10 cellular contexts compared by ENCODE assay signal in the genomic region with DNA sequence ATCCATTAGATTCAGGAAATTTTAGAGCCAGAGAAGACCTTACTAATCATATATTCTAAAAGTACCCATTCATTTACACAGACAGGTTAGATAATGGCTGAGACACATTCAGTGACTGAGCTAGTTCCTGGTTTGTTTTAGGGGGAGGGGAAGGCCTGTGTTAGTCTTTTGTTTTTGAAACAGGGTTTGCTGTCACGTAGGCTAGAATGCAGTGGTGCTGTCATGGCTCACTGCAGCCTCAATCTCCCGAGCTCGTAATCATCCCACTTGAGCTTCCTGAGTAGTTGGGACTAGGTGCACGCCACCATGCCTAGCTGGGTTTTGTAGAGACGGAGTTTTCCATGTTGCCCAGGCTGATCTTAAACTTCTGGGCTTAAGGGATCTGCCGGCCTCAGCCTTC. TPM values are rescaled to one million over a fixed set of nuclear protein-coding genes. Genes with fewer than 3 reads are reported as not detected.
DNase-seq lines count a peak whose midpoint lies in the region; ATAC-seq and TF ChIP-seq lines count a peak whose summit lies in the region.
"Had no signal": no experiment of that assay in that cellular context is flagged by ENCODE, and none has a peak within 500 bp of the region (broad histone marks: within the 10 kb centered on the region; RNA-seq: fewer than 3 reads in every experiment).

No MANE protein-coding gene starts in this region.

- H3K27ac Mint-ChIP-seq in WTC11 (peak overlapping the region; percentile 72), Caco-2 (ENCODE audit: unreplicated experiment) (no peak overlapping the region)
- H3K27ac Mint-ChIP-seq: natural killer cell; T-helper 1 cell treated with Interleukin-12 subunit alpha and Interleukin-12 subunit beta and Interleukin-4 antibody, amounts not matched to agents 30 μg/mL and 1 μg/mL, for 36 hours had no signal

- no peak overlapping the region for H2BK15ac ChIP-seq in mesendoderm (replicated peaks; ENCODE audit: low read depth)

- no peak overlapping the region for H3K23ac ChIP-seq in mesendoderm (ENCODE audit: low read length)

- peaks cover 72% of the 10 kb centered on the region for H3K79me2 ChIP-seq in mesendoderm (ENCODE audit: control insufficient read depth, insufficient read depth, low read length)

- no peak overlapping the region for H2BK120ac ChIP-seq in mesendoderm (ENCODE audit: low read depth, low read length)

- H3K56ac ChIP-seq in mesendoderm (ENCODE audit: low read length): peak overlapping the region; percentile 25

- H3K18ac ChIP-seq in mesendoderm (ENCODE audit: low read length): no peak overlapping the region

- no peak overlapping the region for H3K27ac ChIP-seq in mesendoderm (ENCODE audit: low read depth, low read length)

- no peaks in the 10 kb centered on the region for H3K27me3 Mint-ChIP-seq in WTC11 (ENCODE audit: low read depth)
- no peaks in the 10 kb centered on the region for H3K27me3 Mint-ChIP-seq in Caco-2 (ENCODE audit: insufficient read depth, unreplicated experiment)

- no peaks in the 10 kb centered on the region for H3K9me3 Mint-ChIP-seq in WTC11
- no peaks in the 10 kb centered on the region for H3K9me3 Mint-ChIP-seq in Caco-2 (ENCODE audit: unreplicated experiment)
- H3K9me3 Mint-ChIP-seq: natural killer cell; T-helper 1 cell treated with Interleukin-12 subunit alpha and Interleukin-12 subunit beta and Interleukin-4 antibody, amounts not matched to agents 30 μg/mL and 1 μg/mL, for 36 hours had no signal

- H3K9me3 ChIP-seq in Caco-2 (no peaks in the 10 kb centered on the region), BE2C (no peaks in the 10 kb centered on the region)

- H3K4me3 Mint-ChIP-seq in WTC11 (peak overlapping the region; percentile 59), Caco-2 (ENCODE audit: unreplicated experiment) (no peak overlapping the region)
- H3K4me3 Mint-ChIP-seq: natural killer cell; T-helper 1 cell treated with Interleukin-12 subunit alpha and Interleukin-12 subunit beta and Interleukin-4 antibody, amounts not matched to agents 30 μg/mL and 1 μg/mL, for 36 hours had no signal

- WGBS in mesendoderm (ENCODE audit: extremely low coverage, insufficient coverage, low lambda C conversion rate): no CpG with 5 or more reads among the region's 6 CpGs

- H3K4ac ChIP-seq in mesendoderm (ENCODE audit: low read depth, low read length): no peak overlapping the region

- H3K27me3 ChIP-seq in mesendoderm (ENCODE audit: insufficient read depth, low read length, poor library complexity) (no peaks in the 10 kb centered on the region), Caco-2 (replicated peaks; ENCODE audit: control insufficient read depth, insufficient read depth, low read length) (no peaks in the 10 kb centered on the region), BE2C (no peaks in the 10 kb centered on the region)

- CTCF ChIA-PET in WTC11 (lab: Charles Lee) (interaction anchor here (0.6 to 3.2 kb wide), 38 partner anchors 9 to 476 kb away, joined by 3 to 37 read pairs (median 6); partner anchors contain the start of gene RBPJ), Caco-2 (lab: Charles Lee) (interaction anchor here (0.6 to 2.4 kb wide), 5 partner anchors 12 to 1003 kb away, joined by 3 to 14 read pairs (median 3); no protein-coding TSS in a partner anchor)

- POLR2A ChIA-PET in WTC11 (lab: Charles Lee) (interaction anchor here (0.5 to 1.8 kb wide), 2 partner anchors 12 to 257 kb away, joined by 3 to 8 read pairs; partner anchors contain the start of gene RBPJ), Caco-2 (lab: Charles Lee) (no interaction called here)

- no peak overlapping the region for H3K9ac ChIP-seq in mesendoderm (ENCODE audit: low read length)

- peak; percentile 19 for DNase-seq in GF-D8 (lab: John Stamatoyannopoulos, UW)
- DNase-seq in NCI-H187 (lab: John Stamatoyannopoulos, UW): peak; percentile 82 to 88
- no peak for DNase-seq in WTC11 (ENCODE audit: low spot score)
- peak; percentile 77 for DNase-seq in mesendoderm
- DNase-seq in Caco-2: no peak
- DNase-seq in omental fat pad (ENCODE audit: low spot score): no peak
- DNase-seq in BE2C: no peak
- no peak for DNase-seq in iPS-NIHi7 (ENCODE audit: extremely low spot score)
- DNase-seq: natural killer cell had no signal

- H3K36me3 ChIP-seq in mesendoderm (ENCODE audit: control insufficient read depth, insufficient read depth, low read length): no peaks in the 10 kb centered on the region
- no peaks in the 10 kb centered on the region for H3K36me3 ChIP-seq in Caco-2 (ENCODE audit: control insufficient read depth, insufficient read depth, low read length)
- no peaks in the 10 kb centered on the region for H3K36me3 ChIP-seq in BE2C

- peaks cover 63% of the 10 kb centered on the region for H3K4me1 Mint-ChIP-seq in WTC11
- no peaks in the 10 kb centered on the region for H3K4me1 Mint-ChIP-seq in Caco-2 (ENCODE audit: low read depth, unreplicated experiment)

- H2BK5ac ChIP-seq in mesendoderm (ENCODE audit: low read length): no peak overlapping the region

- no peak overlapping the region for H3K4me3 ChIP-seq in mesendoderm (ENCODE audit: low read length)
- no peak overlapping the region for H3K4me3 ChIP-seq in Caco-2 (ENCODE audit: low read depth, low read length)
- H3K4me3 ChIP-seq in BE2C (ENCODE audit: low read depth, low read length): no peak overlapping the region

- TF ChIP-seq CTCF in WTC11 (IDR thresholded peaks at IDR 0.05) (no peak), Caco-2 (IDR thresholded peaks at IDR 0.05; ENCODE audit: insufficient read depth in 1 of 2, low read depth in 1 of 2, low read length in 1 of 2, severe bottlenecking in 1 of 2, unreplicated experiment in 1 of 2) (no peak), omental fat pad (IDR thresholded peaks at IDR 0.05) (no peak), BE2C (IDR thresholded peaks at IDR 0.05; ENCODE audit: low read depth, low read length) (no peak)

- H3K4me1 ChIP-seq in mesendoderm (ENCODE audit: control insufficient read depth, low read depth, low read length): peaks cover 11% of the 10 kb centered on the region
- no peaks in the 10 kb centered on the region for H3K4me1 ChIP-seq in Caco-2
- H3K4me1 ChIP-seq in BE2C: no peaks in the 10 kb centered on the region

- BruUV-seq in Caco-2 (replicated peaks; lab: Mats Ljungman, UMichigan): no TSS peak

- intact Hi-C loops in Caco-2 (cut with micrococcal nuclease; ENCODE audit: unreplicated experiment): loop anchor here (1.0 to 5.0 kb wide), 3 partner anchors 41 to 391 kb away; no protein-coding TSS in a partner anchor

- ATAC-seq in WTC11 (peak; percentile 63), omental fat pad (ENCODE audit: low FRiP score) (no peak)

- no peak overlapping the region for H3K4me2 ChIP-seq in mesendoderm (ENCODE audit: low read length)

- no peak overlapping the region for H2AK5ac ChIP-seq in mesendoderm (ENCODE audit: low read length)

- peaks cover 11% of the 10 kb centered on the region for H3K79me1 ChIP-seq in mesendoderm (ENCODE audit: low read length)

- H4K5ac ChIP-seq in mesendoderm (ENCODE audit: low read length): no peak overlapping the region

- H3K36me3 Mint-ChIP-seq in WTC11: no peaks in the 10 kb centered on the region
- no peaks in the 10 kb centered on the region for H3K36me3 Mint-ChIP-seq in Caco-2 (ENCODE audit: insufficient read depth, unreplicated experiment)
- H3K36me3 Mint-ChIP-seq: natural killer cell had no signal

- no peak overlapping the region for H4K8ac ChIP-seq in mesendoderm (ENCODE audit: low read depth, low read length)

TF ChIP-seq in WTC11, 78 proteins besides CTCF, POLR2A, EP300 and RAD21:
- TF ChIP-seq IRF2 (CRISPR knock-in tag; IDR thresholded peaks at IDR 0.05; ENCODE audit: borderline replicate concordance, low read depth): no peak

RNA-seq across cellular contexts. Expression of gene RBPJ, which starts 10.1 kb away (rescaled TPM):
- total RNA-seq in WTC11 (2021): 163 to 167 TPM (median 163 TPM) in 3 replicates
- polyA plus RNA-seq in mesendoderm (2013, experiment 1 of 2): 77.2 TPM
- 77.5 TPM for polyA plus RNA-seq in mesendoderm (2013, experiment 2 of 2)
- total RNA-seq in Caco-2 (2022): 35.8 and 38.8 TPM in 2 replicates
- total RNA-seq in omental fat pad: 100 to 1,000 TPM in 3 of 4 donors, 10 to 100 TPM in 1; 94.1 to 129 (median 113) TPM
- 21.7 TPM for polyA plus RNA-seq in BE2C (2012; ENCODE audit: insufficient read depth, insufficient read length, low read depth)

Comparison
In these comparisons a context has a peak if more than half of its experiments do, and no peak if none do; other contexts are left out.
1. DNase-seq: peak in GF-D8 (single experiment), NCI-H187 (2 of 2) and mesendoderm (single experiment); none in WTC11 (single experiment), Caco-2 (0 of 2), omental fat pad (single experiment), BE2C (single experiment) and iPS-NIHi7 (single experiment).